Comparison of ENCODE assay signal across 1 cellular context in genomic region chr1:228459091-228459993, GRCh38.
TF ChIP-seq lines count a peak whose summit lies in the region.

No MANE protein-coding gene starts in this region.

TF ChIP-seq in GM12878, 131 proteins besides CTCF, POLR2A, EP300 and RAD21 (continues in another document):
- TF ChIP-seq CHD1 (IDR thresholded peaks at IDR 0.05; ENCODE audit: low read depth, low read length) = no peak
- 0 out of 2 replicates have a peak, but pooled peaks have one; percentile 5 for TF ChIP-seq IRF4 (IDR thresholded peaks at IDR 0.05; ENCODE audit: low read depth, low read length)
- TF ChIP-seq PML (IDR thresholded peaks at IDR 0.05; ENCODE audit: low read length) = 0 out of 2 replicates have a peak, but pooled peaks have one; percentile 12
- TF ChIP-seq RUNX3 (IDR thresholded peaks at IDR 0.05; ENCODE audit: low read length) = no peak
- TF ChIP-seq MYB (IDR thresholded peaks at IDR 0.05; ENCODE audit: borderline replicate concordance, low read depth, low read length) = no peak
- peak; percentile 58 to 61; a peak in 3 of 4 replicates for TF ChIP-seq IKZF2 (IDR thresholded peaks at IDR 0.05)
- no peak for TF ChIP-seq JUND (IDR thresholded peaks at IDR 0.05; ENCODE audit: low read depth, low read length)
- TF ChIP-seq IRF3 (IDR thresholded peaks at IDR 0.05) = no peak
- no peak for TF ChIP-seq RBBP5 (conservative IDR thresholded peaks at IDR 0.05)
- TF ChIP-seq IRF5 (IDR thresholded peaks at IDR 0.05; ENCODE audit: borderline replicate concordance) = no peak
- no peak for TF ChIP-seq CBFB (IDR thresholded peaks at IDR 0.05; ENCODE audit: low read depth)
- no peak for TF ChIP-seq ELK1 (IDR thresholded peaks at IDR 0.05; ENCODE audit: low read depth, low read length)
- TF ChIP-seq YY1 (IDR thresholded peaks at IDR 0.05; ENCODE audit: low read depth, low read length) = peak; percentile 15; the same call in 1 of the 2 replicates
- no peak for TF ChIP-seq GABPA (IDR thresholded peaks at IDR 0.05; ENCODE audit: low read depth)
- no peak for TF ChIP-seq HCFC1 (IDR thresholded peaks at IDR 0.05; ENCODE audit: low read length)
- peak in 1 of 2 experiments; percentile 20; a peak in 1 of 4 replicates for TF ChIP-seq BHLHE40 (IDR thresholded peaks at IDR 0.05; ENCODE audit: borderline replicate concordance in 1 of 2, low read depth in 2 of 2, low read length in 1 of 2)
- TF ChIP-seq NR2C2 (IDR thresholded peaks at IDR 0.05; ENCODE audit: borderline replicate concordance, control insufficient read depth, insufficient read length, low read depth) = no peak
- no peak for TF ChIP-seq FOXK2 (IDR thresholded peaks at IDR 0.05)
- TF ChIP-seq SIX5 (IDR thresholded peaks at IDR 0.05; ENCODE audit: low read depth, low read length, severe bottlenecking) = no peak
- no peak for TF ChIP-seq MYC (IDR thresholded peaks at IDR 0.05; ENCODE audit: insufficient read depth, insufficient read length, insufficient replicate concordance, low read length, severe bottlenecking)
- TF ChIP-seq STAT1 (conservative IDR thresholded peaks at IDR 0.05) = no peak
- no peak for TF ChIP-seq BMI1 (IDR thresholded peaks at IDR 0.05; ENCODE audit: borderline replicate concordance)
- no peak for TF ChIP-seq BRCA1 (IDR thresholded peaks at IDR 0.05; ENCODE audit: low read depth, low read length)
- TF ChIP-seq RFX5 (IDR thresholded peaks at IDR 0.05; ENCODE audit: low read depth, low read length) = no peak
- TF ChIP-seq CREB1 (IDR thresholded peaks at IDR 0.05; ENCODE audit: low read depth) = peak; percentile 59
- no peak for TF ChIP-seq GATAD2B (conservative IDR thresholded peaks at IDR 0.05; ENCODE audit: low read depth)
- no peak for TF ChIP-seq ZZZ3 (IDR thresholded peaks at IDR 0.05; ENCODE audit: control insufficient read depth, insufficient read length, low read depth)
- TF ChIP-seq STAT3 (IDR thresholded peaks at IDR 0.05; ENCODE audit: low read depth, low read length) = no peak
- no peak for TF ChIP-seq POLR2AphosphoS5 (IDR thresholded peaks at IDR 0.05; ENCODE audit: low read length)
- no peak for TF ChIP-seq KDM1A (IDR thresholded peaks at IDR 0.05; ENCODE audit: borderline replicate concordance)
- TF ChIP-seq IKZF1 (conservative IDR thresholded peaks at IDR 0.05) = peak; percentile 53; the same call in 1 of the 2 replicates
- peak; percentile 21; the same call in 1 of the 2 replicates for TF ChIP-seq EED (IDR thresholded peaks at IDR 0.05; ENCODE audit: low read depth)
- TF ChIP-seq POU2F2 (IDR thresholded peaks at IDR 0.05; ENCODE audit: borderline replicate concordance, low read depth, low read length) = no peak
- no peak for TF ChIP-seq ZBED1 (IDR thresholded peaks at IDR 0.05; ENCODE audit: borderline replicate concordance)
- no peak for TF ChIP-seq CBX3 (IDR thresholded peaks at IDR 0.05; ENCODE audit: borderline replicate concordance, low read depth)
- no peak for TF ChIP-seq PRDM15 (CRISPR knock-in tag; IDR thresholded peaks at IDR 0.05)
- no peak for TF ChIP-seq SUPT20H (IDR thresholded peaks at IDR 0.05; ENCODE audit: borderline replicate concordance, control insufficient read depth, low read depth, low read length)
- no peak for TF ChIP-seq ZNF592 (IDR thresholded peaks at IDR 0.05)
- TF ChIP-seq EZH2 (IDR thresholded peaks at IDR 0.05; ENCODE audit: borderline replicate concordance, control insufficient read depth, low read depth, low read length) = no peak
- no peak for TF ChIP-seq HSF1 (IDR thresholded peaks at IDR 0.05; ENCODE audit: low read depth, low read length)
- TF ChIP-seq SMAD5 (IDR thresholded peaks at IDR 0.05; ENCODE audit: low read depth) = no peak
- TF ChIP-seq ZNF687 (IDR thresholded peaks at IDR 0.05) = no peak
- no peak for TF ChIP-seq CHD4 (IDR thresholded peaks at IDR 0.05)
- TF ChIP-seq CHD2 (IDR thresholded peaks at IDR 0.05; ENCODE audit: borderline replicate concordance, low read depth, low read length) = no peak
- no peak for TF ChIP-seq FOS (IDR thresholded peaks at IDR 0.05; ENCODE audit: borderline replicate concordance, extremely low read depth, insufficient read length)
- TF ChIP-seq TCF7 (IDR thresholded peaks at IDR 0.05; ENCODE audit: borderline replicate concordance) = no peak
- TF ChIP-seq ZSCAN29 (IDR thresholded peaks at IDR 0.05) = no peak
- no peak for TF ChIP-seq NRF1 (conservative IDR thresholded peaks at IDR 0.05; ENCODE audit: low read depth, low read length)
- no peak for TF ChIP-seq ZNF274 (IDR thresholded peaks at IDR 0.05; ENCODE audit: insufficient read depth, insufficient read length)
- TF ChIP-seq DPF2 (IDR thresholded peaks at IDR 0.05) = no peak
- no peak for TF ChIP-seq USF1 (IDR thresholded peaks at IDR 0.05; ENCODE audit: borderline replicate concordance, extremely low read length, insufficient read depth, low read depth, low read length)
- no peak for TF ChIP-seq TARDBP (IDR thresholded peaks at IDR 0.05; ENCODE audit: borderline replicate concordance)
